Comparison of ENCODE assay signal across 8 cellular contexts in genomic region chr12:110698171-110698902, GRCh38. TPM values are rescaled to one million over a fixed set of nuclear protein-coding genes. Genes with fewer than 3 reads are reported as not detected.
DNase-seq lines count a peak whose midpoint lies in the region; TF ChIP-seq lines count a peak whose summit lies in the region.

No MANE protein-coding gene starts in this region.

- peak; percentile 64 for DNase-seq in G401 (ENCODE audit: low spot score)
- peak; percentile 83 for DNase-seq in H4 (ENCODE audit: low spot score)
- peak; percentile 89 for DNase-seq in M059J (ENCODE audit: low read depth)
- peak; percentile 32 to 92 (median 61) for DNase-seq in T-helper 2 cell
- DNase-seq in ascending aorta (ENCODE audit: low spot score in 2 of 2) = peak; percentile 58 to 86
- peak; percentile 80 for DNase-seq in iPS DF 19.7 (ENCODE audit: low read depth, low spot score)
- no peak for DNase-seq in OCI-M2 (lab: John Stamatoyannopoulos, UW; ENCODE audit: unreplicated experiment)

- peak; percentile 54 to 68 (median 63) for TF ChIP-seq CTCF in ascending aorta (IDR thresholded peaks at IDR 0.05)

- H3K4me1 ChIP-seq in ascending aorta = peaks cover 0 to 3% of the 10 kb centered on the region in 2 donors
- peaks cover 11 to 15% (median 13%) of the 10 kb centered on the region in 3 donors for H3K4me1 ChIP-seq in skeletal muscle tissue (ENCODE audit: control insufficient read depth in 3 of 3, insufficient read depth in 3 of 3, low read length in 3 of 3)

- H3K27ac ChIP-seq in ascending aorta (peak overlapping the region in 1 of 2 donors; percentile 38), skeletal muscle tissue (ENCODE audit: low read depth, low read length) (peak overlapping the region; percentile 28)

- H3K27me3 ChIP-seq in ascending aorta (no peaks in the 10 kb centered on the region), skeletal muscle tissue (ENCODE audit: control insufficient read depth in 3 of 3, insufficient read depth in 3 of 3, low read length in 3 of 3) (no peaks in the 10 kb centered on the region)

- H3K36me3 ChIP-seq in ascending aorta = no peaks in the 10 kb centered on the region
- H3K36me3 ChIP-seq in skeletal muscle tissue (ENCODE audit: control insufficient read depth in 3 of 3, insufficient read depth in 3 of 3, low read length in 3 of 3) = no peaks in the 10 kb centered on the region

- H3K9me3 ChIP-seq in ascending aorta = no peaks in the 10 kb centered on the region
- no peaks in the 10 kb centered on the region for H3K9me3 ChIP-seq in skeletal muscle tissue (ENCODE audit: control insufficient read depth in 3 of 3, low read length in 3 of 3)

- H3K9ac ChIP-seq in skeletal muscle tissue (ENCODE audit: low read depth in 1 of 3, low read length in 3 of 3) = peak overlapping the region in 2 of 3 donors; percentile 40 to 64

- in situ Hi-C loops in G401 (cut with HindIII; ENCODE audit: low sequenced_read_pairs) = no loop called here

- intact Hi-C loops in ascending aorta (cut with DNase I) = no loop called here

- H3K4me3 ChIP-seq in ascending aorta = peak overlapping the region in 1 of 2 donors; percentile 47
- H3K4me3 ChIP-seq in skeletal muscle tissue (ENCODE audit: low read length in 3 of 3) = peak overlapping the region; percentile 59 to 72 (median 62)

RNA-seq across cellular contexts. Expression of gene HVCN1, which starts 9.4 kb away (rescaled TPM):
- not detected in 2 replicates for total RNA-seq in G401 (2014; rRNA removed; shearing (Covaris generic))
- 1.6 TPM in 1 of 2 replicates, not detected in the other for total RNA-seq in H4 (2014; rRNA removed; shearing (Covaris generic))
- 0.30 and 2.1 TPM in 2 replicates for total RNA-seq in M059J (2014; rRNA removed; shearing (Covaris generic))
- total RNA-seq in ascending aorta = 1.3 TPM
- 5.2 TPM for total RNA-seq in skeletal muscle tissue

RNA-seq across cellular contexts. Expression of gene PPP1CC, which starts 44.4 kb away (rescaled TPM):
- 134 and 200 TPM in 2 replicates for total RNA-seq in G401 (2014; rRNA removed; shearing (Covaris generic))
- 121 and 144 TPM in 2 replicates for total RNA-seq in H4 (2014; rRNA removed; shearing (Covaris generic))
- 107 and 130 TPM in 2 replicates for total RNA-seq in M059J (2014; rRNA removed; shearing (Covaris generic))
- total RNA-seq in ascending aorta (39.8 TPM), skeletal muscle tissue (103 TPM)
